Comparison of ENCODE assay signal across 18 cellular contexts in the genomic region with DNA sequence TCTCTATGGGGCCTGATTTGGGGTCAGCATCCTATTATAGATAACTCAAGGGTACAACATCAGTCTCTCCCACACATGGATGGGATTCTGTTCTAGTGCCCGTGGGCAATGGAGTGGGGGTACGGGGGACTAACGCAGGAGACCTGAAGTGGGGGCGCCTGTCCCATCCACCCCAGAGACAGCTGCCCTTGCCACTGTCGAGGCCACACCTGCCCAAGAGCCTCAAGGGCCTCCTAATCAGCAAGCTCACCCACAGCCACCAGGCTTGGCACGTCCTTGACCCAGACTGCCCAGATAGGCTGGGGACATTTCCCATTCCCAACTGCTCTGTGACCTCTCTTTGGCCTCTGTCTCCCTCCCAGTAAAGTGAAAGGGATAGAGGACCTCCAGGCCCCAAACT. TPM values are rescaled to one million over a fixed set of nuclear protein-coding genes. Genes with fewer than 3 reads are reported as not detected.
A peak's percentile ranks its signal among the peaks of the same experiment; 100 is the strongest.
DNase-seq lines count a peak whose midpoint lies in the region; ATAC-seq and TF ChIP-seq lines count a peak whose summit lies in the region.
"Had no signal": no experiment of that assay in that cellular context is flagged by ENCODE, and none has a peak within 500 bp of the region (broad histone marks: within the 10 kb centered on the region; RNA-seq: fewer than 3 reads in every experiment).

No MANE protein-coding gene starts in this region.

- H3K27me3 Mint-ChIP-seq in endodermal cell (ENCODE audit: insufficient read depth), result peaks cover 25% of the 10 kb centered on the region
- H3K27me3 Mint-ChIP-seq in stimulated activated memory B cell treated with anti-CD40 and anti-IgM and Interleukin-4, amounts not matched to agents 10 μg/mL and 1 μg/mL and 100 μg/mL, for 72 hours, result peaks cover 2% of the 10 kb centered on the region

- H3K9ac ChIP-seq in NT2/D1 (ENCODE audit: insufficient read length, low read depth) (peak overlapping the region; percentile 34), endodermal cell (ENCODE audit: extremely low read depth, low read length, poor library complexity, severe bottlenecking) (no peak overlapping the region)

- peaks cover 14% of the 10 kb centered on the region for H3K4me1 ChIP-seq in NT2/D1 (ENCODE audit: insufficient read depth, insufficient read length)
- H3K4me1 ChIP-seq in endodermal cell (ENCODE audit: control insufficient read depth, insufficient read depth, low read length), result peaks cover 12% of the 10 kb centered on the region
- H3K4me1 ChIP-seq in esophagus squamous epithelium, result no peaks in the 10 kb centered on the region

- intact Hi-C loops in esophagus squamous epithelium (cut with DNase I), result no loop called here

- peaks cover 10% of the 10 kb centered on the region for H3K9me3 Mint-ChIP-seq in endodermal cell
- H3K9me3 Mint-ChIP-seq in stimulated activated memory B cell treated with anti-CD40 and anti-IgM and Interleukin-4, amounts not matched to agents 10 μg/mL and 1 μg/mL and 100 μg/mL, for 72 hours, result peaks cover 9% of the 10 kb centered on the region
- H3K9me3 Mint-ChIP-seq: CD4-positive, alpha-beta T cell; HFFc6 had no signal

- DNase-seq in D341Med (ENCODE audit: low spot score) (peak; percentile 20), NT2/D1 (ENCODE audit: low read depth, low spot score) (no peak), endodermal cell (peak; percentile 37), AG08395 (ENCODE audit: low spot score) (no peak), C1 segment of cervical spinal cord (lab: John Stamatoyannopoulos, UW) (no peak), esophagus squamous epithelium (lab: John Stamatoyannopoulos, UW) (no peak)
- DNase-seq: CD4-positive, alpha-beta T cell; DMS153; DMS79 treated with DMSO at 0.1 percent for 48 hours; GDM1; HCEC 1CT; HFFc6; KG1 had no signal

- ATAC-seq in stimulated activated memory B cell treated with anti-CD40 and anti-IgM and Interleukin-4, amounts not matched to agents 10 μg/mL and 1 μg/mL and 100 μg/mL, for 72 hours, result peak; percentile 47

- H3K9me3 ChIP-seq in NT2/D1 (ENCODE audit: insufficient read depth, low read length) (no peaks in the 10 kb centered on the region), endodermal cell (ENCODE audit: control insufficient read depth, low read length) (no peaks in the 10 kb centered on the region), esophagus squamous epithelium (no peaks in the 10 kb centered on the region)

- no peak overlapping the region for H3K4me3 Mint-ChIP-seq in endodermal cell
- no peak overlapping the region for H3K4me3 Mint-ChIP-seq in stimulated activated memory B cell treated with anti-CD40 and anti-IgM and Interleukin-4, amounts not matched to agents 10 μg/mL and 1 μg/mL and 100 μg/mL, for 72 hours
- H3K4me3 Mint-ChIP-seq: CD4-positive, alpha-beta T cell; HFFc6 had no signal

- peaks cover 2% of the 10 kb centered on the region for H3K36me3 Mint-ChIP-seq in endodermal cell (ENCODE audit: low read depth)
- no peaks in the 10 kb centered on the region for H3K36me3 Mint-ChIP-seq in stimulated activated memory B cell treated with anti-CD40 and anti-IgM and Interleukin-4, amounts not matched to agents 10 μg/mL and 1 μg/mL and 100 μg/mL, for 72 hours
- H3K36me3 Mint-ChIP-seq: IgD-negative memory B cell had no signal

- H3K27me3 ChIP-seq in NT2/D1 (ENCODE audit: insufficient read depth, insufficient read length), result peaks cover 35% of the 10 kb centered on the region
- H3K27me3 ChIP-seq in endodermal cell (ENCODE audit: control insufficient read depth, insufficient read depth, low read length, poor library complexity, severe bottlenecking), result peaks cover 10% of the 10 kb centered on the region
- H3K27me3 ChIP-seq in esophagus squamous epithelium, result peaks cover 0 to 70% (median 0%) of the 10 kb centered on the region in 4 donors

- 96% methylated on average over 6 of the region's 6 CpGs; no CpG with 5 or more reads in 1 of the 2 experiments for WGBS in endodermal cell (ENCODE audit: insufficient coverage in 1 of 2, insufficient read length in 1 of 2), 2 experiments
- 61 to 66% methylated on average over 3 of the region's 6 CpGs for WGBS in esophagus squamous epithelium, 2 donors

- no peak for TF ChIP-seq POLR2A in esophagus squamous epithelium (IDR thresholded peaks at IDR 0.05)

- H3K36me3 ChIP-seq in NT2/D1 (ENCODE audit: insufficient read depth, insufficient read length, low read length), result no peaks in the 10 kb centered on the region
- H3K36me3 ChIP-seq in endodermal cell (ENCODE audit: control insufficient read depth, insufficient read depth, low read length), result no peaks in the 10 kb centered on the region
- no peaks in the 10 kb centered on the region for H3K36me3 ChIP-seq in esophagus squamous epithelium

- TF ChIP-seq CTCF in endodermal cell (conservative IDR thresholded peaks at IDR 0.05), result no peak
- TF ChIP-seq CTCF in esophagus squamous epithelium (IDR thresholded peaks at IDR 0.05), result no peak

- H3K4me1 Mint-ChIP-seq in endodermal cell, result peaks cover 26% of the 10 kb centered on the region
- peaks cover 44% of the 10 kb centered on the region for H3K4me1 Mint-ChIP-seq in stimulated activated memory B cell treated with anti-CD40 and anti-IgM and Interleukin-4, amounts not matched to agents 10 μg/mL and 1 μg/mL and 100 μg/mL, for 72 hours

- no peak overlapping the region for H3K27ac Mint-ChIP-seq in endodermal cell
- peak overlapping the region; percentile 67 for H3K27ac Mint-ChIP-seq in stimulated activated memory B cell treated with anti-CD40 and anti-IgM and Interleukin-4, amounts not matched to agents 10 μg/mL and 1 μg/mL and 100 μg/mL, for 72 hours
- H3K27ac Mint-ChIP-seq: CD4-positive, alpha-beta T cell; HFFc6 had no signal

- no peak overlapping the region for H3K4me3 ChIP-seq in NT2/D1 (ENCODE audit: insufficient read length, low read depth)
- no peak overlapping the region for H3K4me3 ChIP-seq in endodermal cell (ENCODE audit: low read length)
- no peak overlapping the region for H3K4me3 ChIP-seq in esophagus squamous epithelium

- H3K27ac ChIP-seq in endodermal cell (ENCODE audit: low read depth, low read length), result no peak overlapping the region
- no peak overlapping the region for H3K27ac ChIP-seq in esophagus squamous epithelium

RNA-seq across cellular contexts. Expression of a gene that starts 8.5 kb away (rescaled TPM):
- total RNA-seq in endodermal cell (not detected), esophagus squamous epithelium (under 1 TPM in 2 of 4 donors, not detected in 2; 0.13 to 0.76 TPM)
- 2.6 TPM for polyA plus RNA-seq in endodermal cell (2013, experiment 1 of 2)
- 1.9 TPM for polyA plus RNA-seq in endodermal cell (2013, experiment 2 of 2)
- total RNA-seq: CD4-positive, alpha-beta T cell; H4; HT-29 had no signal
- polyA plus RNA-seq: IgD-negative memory B cell had no signal

RNA-seq across cellular contexts. Expression of a gene that starts 39.5 kb away (rescaled TPM):
- total RNA-seq in endodermal cell (under 1 TPM; 0.75 to 0.86 TPM), esophagus squamous epithelium (not detected)
- polyA plus RNA-seq in endodermal cell (2013, experiment 1 of 2), result 0.14 TPM
- polyA plus RNA-seq in endodermal cell (2013, experiment 2 of 2), result 0.12 TPM
- total RNA-seq: H4, HFFc6, HT-29 had no signal
- polyA plus RNA-seq: BJ, IgD-negative memory B cell had no signal

RNA-seq across cellular contexts. Expression of a gene that starts 51.7 kb away (rescaled TPM):
- total RNA-seq in endodermal cell (under 1 TPM in 1 of 2 donors, not detected in 1; 0.29 TPM), esophagus squamous epithelium (10 to 100 TPM in 2 of 4 donors, 1 to 10 TPM in 1, under 1 TPM in 1; 0.91 to 38.0 (median 11.0) TPM)
- polyA plus RNA-seq in endodermal cell (2013, experiment 1 of 2), result 2.7 TPM
- polyA plus RNA-seq in endodermal cell (2013, experiment 2 of 2), result 2.9 TPM
- total RNA-seq: CD4-positive, alpha-beta T cell; HT-29 had no signal
- polyA plus RNA-seq: IgD-negative memory B cell had no signal

Comparison
In these comparisons a context has a peak if more than half of its experiments do, and no peak if none do; other contexts are left out.
1. DNase-seq: peak in D341Med (single experiment) and endodermal cell (single experiment); none in NT2/D1 (single experiment), AG08395 (single experiment), C1 segment of cervical spinal cord (0 of 14) and esophagus squamous epithelium (single experiment).